ENCODE assay signal across 17 cellular contexts in genomic region chr20:48156521-48156920, GRCh38.
DNase-seq lines count a peak whose midpoint lies in the region; ATAC-seq and TF ChIP-seq lines count a peak whose summit lies in the region.
"Had no signal": no experiment of that assay in that cellular context is flagged by ENCODE, and none has a peak within 500 bp of the region (broad histone marks: within the 10 kb centered on the region; RNA-seq: fewer than 3 reads in every experiment).

No MANE protein-coding gene starts in this region.

- H3K9ac ChIP-seq in mammary epithelial cell (ENCODE audit: insufficient read depth, low read length): no peak overlapping the region
- H3K9ac ChIP-seq in smooth muscle cell (ENCODE audit: low read depth): peak overlapping the region; percentile 19
- H3K9ac ChIP-seq: BLaER1 treated with 17β-estradiol and CSF1 and Interleukin-3, amounts not matched to agents 10 nM and 100 nM had no signal

- H3K79me2 ChIP-seq in mammary epithelial cell (ENCODE audit: insufficient read depth, low read length): no peaks in the 10 kb centered on the region
- no peaks in the 10 kb centered on the region for H3K79me2 ChIP-seq in smooth muscle cell (ENCODE audit: low read depth)

- H3K4me1 ChIP-seq in mammary epithelial cell (ENCODE audit: insufficient read depth, low read length): peaks cover 6% of the 10 kb centered on the region
- H3K4me1 ChIP-seq in breast epithelium: no peaks in the 10 kb centered on the region
- no peaks in the 10 kb centered on the region for H3K4me1 ChIP-seq in smooth muscle cell (ENCODE audit: low read depth)
- H3K4me1 ChIP-seq: BE2C, HAP-1 had no signal

- no peaks in the 10 kb centered on the region for H4K20me1 ChIP-seq in mammary epithelial cell (ENCODE audit: insufficient read depth, low read length)
- no peaks in the 10 kb centered on the region for H4K20me1 ChIP-seq in smooth muscle cell (ENCODE audit: low read depth)
- H4K20me1 ChIP-seq: BLaER1 treated with 17β-estradiol and CSF1 and Interleukin-3, amounts not matched to agents 10 nM and 100 nM had no signal

- intact Hi-C loops in mammary epithelial cell (cut with micrococcal nuclease): no loop called here
- intact Hi-C loops in breast epithelium (cut with DNase I; ENCODE audit: low total_unique reads): no loop called here

- no peak for ATAC-seq in GM21390 (IDR thresholded peaks at IDR 0.05; ENCODE audit: unreplicated experiment)

- H3K27ac ChIP-seq in mammary epithelial cell (ENCODE audit: insufficient read depth, low read depth, low read length) (no peak overlapping the region), breast epithelium (no peak overlapping the region), smooth muscle cell (ENCODE audit: low read depth) (peak overlapping the region; percentile 66)
- H3K27ac ChIP-seq: 22Rv1; BLaER1 treated with 17β-estradiol and CSF1 and Interleukin-3, amounts not matched to agents 10 nM and 100 nM had no signal

- TF ChIP-seq CTCF in mammary epithelial cell (conservative IDR thresholded peaks at IDR 0.05 in 1 of 2, IDR thresholded peaks at IDR 0.05 in 1 of 2; ENCODE audit: extremely low read depth in 1 of 2, insufficient read depth in 1 of 2, low read depth in 1 of 2, low read length in 2 of 2) (no peak), breast epithelium (IDR thresholded peaks at IDR 0.05) (no peak), epithelial cell of esophagus (IDR thresholded peaks at IDR 0.05; ENCODE audit: insufficient read depth, low read depth, low read length, missing control alignments) (no peak), smooth muscle cell (IDR thresholded peaks at IDR 0.05; ENCODE audit: borderline replicate concordance, insufficient read depth, poor library complexity, severe bottlenecking) (no peak)

- DNase-seq in mammary epithelial cell: peak; percentile 41
- DNase-seq in breast epithelium (ENCODE audit: low spot score in 2 of 2): no peak
- peak; percentile 23 for DNase-seq in epithelial cell of esophagus (ENCODE audit: low read depth)
- DNase-seq in smooth muscle cell (lab: John Stamatoyannopoulos, UW; ENCODE audit: unreplicated experiment): no peak
- no peak for DNase-seq in AML-193 (lab: John Stamatoyannopoulos, UW)
- DNase-seq: BE2C; CD4-positive, alpha-beta T cell; CD8-positive, alpha-beta memory T cell; DMS53; DMS79 treated with DMSO at 0.1 percent for 48 hours; GF-D8; GOT3; HFFc6 had no signal

- H3K9me3 ChIP-seq in mammary epithelial cell (replicated peaks; ENCODE audit: insufficient read depth, low read length): peaks cover 11% of the 10 kb centered on the region
- peaks cover 0 to 4% of the 10 kb centered on the region in 2 donors for H3K9me3 ChIP-seq in breast epithelium
- H3K9me3 ChIP-seq in smooth muscle cell (replicated peaks; ENCODE audit: low read depth): no peaks in the 10 kb centered on the region
- H3K9me3 ChIP-seq: BE2C had no signal

- H3K27me3 ChIP-seq in mammary epithelial cell (ENCODE audit: insufficient read depth, low read length): no peaks in the 10 kb centered on the region
- no peaks in the 10 kb centered on the region for H3K27me3 ChIP-seq in breast epithelium
- H3K27me3 ChIP-seq in smooth muscle cell (ENCODE audit: low read depth): peaks cover 1% of the 10 kb centered on the region
- H3K27me3 ChIP-seq: BE2C; BLaER1 treated with 17β-estradiol and CSF1 and Interleukin-3, amounts not matched to agents 10 nM and 100 nM had no signal

- no peaks in the 10 kb centered on the region for H3F3A ChIP-seq in smooth muscle cell (ENCODE audit: low read depth)

- dilution Hi-C loops in mammary epithelial cell (cut with HindIII; ENCODE audit: low sequenced_read_pairs): no loop called here

- in situ Hi-C loops in mammary epithelial cell (cut with MboI; ENCODE audit: low sequenced_read_pairs in 2 of 2): no loop called here

- no peaks in the 10 kb centered on the region for H3K36me3 ChIP-seq in mammary epithelial cell (ENCODE audit: insufficient read depth, low read length)
- no peaks in the 10 kb centered on the region for H3K36me3 ChIP-seq in breast epithelium
- H3K36me3 ChIP-seq in smooth muscle cell (ENCODE audit: low read depth): no peaks in the 10 kb centered on the region
- H3K36me3 ChIP-seq: BE2C; BLaER1 treated with 17β-estradiol and CSF1 and Interleukin-3, amounts not matched to agents 10 nM and 100 nM; HAP-1 had no signal

- H3K4me2 ChIP-seq in mammary epithelial cell (ENCODE audit: insufficient read depth, low read depth, low read length) (no peak overlapping the region), smooth muscle cell (peak overlapping the region; percentile 22)
- H3K4me2 ChIP-seq: BLaER1 treated with 17β-estradiol and CSF1 and Interleukin-3, amounts not matched to agents 10 nM and 100 nM had no signal

- H2AFZ ChIP-seq in mammary epithelial cell (ENCODE audit: low read depth, low read length): no peak overlapping the region
- H2AFZ ChIP-seq in smooth muscle cell (ENCODE audit: low read depth): no peak overlapping the region

- H3K4me3 ChIP-seq in mammary epithelial cell (replicated peaks in 1 of 3; ENCODE audit: insufficient read depth in 1 of 3, low read depth in 2 of 3, low read length in 3 of 3) (no peak overlapping the region), breast epithelium (no peak overlapping the region), epithelial cell of esophagus (ENCODE audit: low read length) (no peak overlapping the region), smooth muscle cell (no peak overlapping the region)
- H3K4me3 ChIP-seq: BLaER1 treated with 17β-estradiol and CSF1 and Interleukin-3, amounts not matched to agents 10 nM and 100 nM; HAP-1 had no signal

- WGBS in mammary epithelial cell (ENCODE audit: low coverage, missing lambda C conversion rate): 0% methylated on average over 1 of the region's 2 CpGs
- whole genome bisulfite sequencing in smooth muscle cell (ENCODE audit: low lambda C conversion rate): 65% methylated on average over 2 of the region's 2 CpGs

- CTCF ChIA-PET in mammary epithelial cell (lab: Charles Lee; ENCODE audit: low non-redundant PET): no interaction called here

- no TSS peak for BruUV-seq in mammary epithelial cell (replicated peaks; lab: Mats Ljungman, UMichigan)

- no peak for TF ChIP-seq POLR2A in breast epithelium (IDR thresholded peaks at IDR 0.05)

Comparison
In these comparisons a context has a peak if more than half of its experiments do, and no peak if none do; other contexts are left out.
1. DNase-seq: peak in mammary epithelial cell (single experiment) and epithelial cell of esophagus (single experiment); none in breast epithelium (0 of 2), smooth muscle cell (single experiment) and AML-193 (0 of 2).